In the genomic region with DNA sequence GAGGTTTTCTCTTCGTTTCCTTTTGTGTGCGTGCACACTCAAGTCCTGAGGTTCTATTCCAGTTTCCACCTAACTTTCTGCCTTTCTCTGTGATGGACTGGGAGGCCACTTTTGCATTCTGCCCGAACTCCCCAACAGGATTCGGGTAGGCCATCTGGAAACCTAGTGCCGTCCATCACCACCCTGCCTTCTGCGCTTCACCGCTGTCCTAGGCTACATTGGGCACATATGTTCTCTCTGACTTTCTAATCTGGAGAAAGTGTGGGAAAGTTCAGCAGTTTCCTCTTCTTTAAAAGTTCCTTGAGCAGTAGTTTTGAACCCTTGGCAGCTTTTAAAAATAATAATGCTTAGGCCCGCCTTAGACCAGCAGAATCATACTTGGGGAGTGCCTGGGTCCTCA, we compare ENCODE assay signal across 17 cellular contexts. TPM values are rescaled to one million over a fixed set of nuclear protein-coding genes. Genes with fewer than 3 reads are reported as not detected.
"Had no signal": no experiment of that assay in that cellular context is flagged by ENCODE, and none has a peak within 500 bp of the region (broad histone marks: within the 10 kb centered on the region; RNA-seq: fewer than 3 reads in every experiment).

No MANE protein-coding gene starts in this region.

- H3K27ac Mint-ChIP-seq: WTC11 had no signal

- H3K4me3 Mint-ChIP-seq: brain, neural crest cell, WTC11 had no signal

- H3K27ac ChIP-seq: epithelial cell of prostate, gastrocnemius medialis, left lung, pancreas, SK-N-MC, vagina had no signal

- H3K9me3 Mint-ChIP-seq: central memory CD8-positive, alpha-beta T cell; neural crest cell; T-cell; WTC11 had no signal

- H3K27me3 ChIP-seq: gastrocnemius medialis, left lung, pancreas, vagina had no signal

- H3K9me3 ChIP-seq: gastrocnemius medialis, left lung, pancreas, vagina had no signal

- ATAC-seq: gastrocnemius medialis, left lung, pancreas, T-cell, WTC11 had no signal

- DNase-seq: activated CD4-positive, alpha-beta T cell treated with anti-CD3 and anti-CD28 coated beads, Interleukin-2, amount 50 U/mL, for 4 hours; activated effector memory CD4-positive, alpha-beta T cell treated with anti-CD3 and anti-CD28 coated beads, Interleukin-2, amount 50 U/mL, for 16 hours; amygdala; effector memory CD4-positive, alpha-beta T cell; gastrocnemius medialis; islet precursor cell; left lung; pancreas; stimulated activated CD4-positive, alpha-beta T cell treated with anti-CD3 and anti-CD28 coated beads, Interleukin-4, amount 100 ng/mL, for 24 hours; T-cell had no signal

- H3K4me3 ChIP-seq: gastrocnemius medialis, left lung, pancreas, SK-N-MC, vagina had no signal

- H3K27me3 Mint-ChIP-seq: brain; central memory CD8-positive, alpha-beta T cell; T-cell had no signal

RNA-seq across cellular contexts. Expression of a gene that starts 46.8 kb away (rescaled TPM):
- total RNA-seq: gastrocnemius medialis, neural crest cell had no signal
